In genomic region chr3:37892917-37893595, GRCh38 we compare ENCODE assay signal across 1 cellular context.
TF ChIP-seq lines count a peak whose summit lies in the region.

No MANE protein-coding gene starts in this region.

TF ChIP-seq in liver, 16 proteins besides CTCF, POLR2A, EP300 and RAD21 (continued from another document):
- TF ChIP-seq REST (IDR thresholded peaks at IDR 0.05) (peak; percentile 79), YY1 (IDR thresholded peaks at IDR 0.05) (peak; percentile 74), HNF4G (IDR thresholded peaks at IDR 0.05) (peak; percentile 14), GABPA (IDR thresholded peaks at IDR 0.05 in 1 of 2, conservative IDR thresholded peaks at IDR 0.05 in 1 of 2) (peak; percentile 44 to 73), EGR1 (IDR thresholded peaks at IDR 0.05; ENCODE audit: low read depth in 2 of 2) (peak in 1 of 2 donors; percentile 81), SP1 (IDR thresholded peaks at IDR 0.05) (peak; percentile 93)
